In genomic region chr1:204989266-204990058, GRCh38 we compare ENCODE assay signal across 8 cellular contexts. TPM values are rescaled to one million over a fixed set of nuclear protein-coding genes. Genes with fewer than 3 reads are reported as not detected.
A peak's percentile ranks its signal among the peaks of the same experiment; 100 is the strongest.
DNase-seq lines count a peak whose midpoint lies in the region; ATAC-seq lines count a peak whose summit lies in the region.

No MANE protein-coding gene starts in this region.

- no peaks in the 10 kb centered on the region for H3K9me3 ChIP-seq in CD4-positive, alpha-beta memory T cell (ENCODE audit: control insufficient read depth in 1 of 2, low read length in 2 of 2)

- CTCF ChIA-PET in CD4-positive, alpha-beta memory T cell (lab: Charles Lee; ENCODE audit: partially characterized antibody) = interaction anchor here (0.6 to 3.9 kb wide), 7 partner anchors 10 to 535 kb away, joined by 3 to 21 read pairs (median 5); no protein-coding TSS in a partner anchor
- CTCF ChIA-PET in activated CD4-positive, alpha-beta memory T cell treated with anti-CD3 and anti-CD28 coated beads for 36 hours (lab: Charles Lee) = interaction anchor here (0.6 to 8.2 kb wide), 24 partner anchors 10 to 535 kb away, joined by 3 to 107 read pairs (median 4); no protein-coding TSS in a partner anchor

- H3K36me3 ChIP-seq in CD4-positive, alpha-beta memory T cell (ENCODE audit: insufficient read depth, low read length) = no peaks in the 10 kb centered on the region

- no peak overlapping the region for H3K27ac ChIP-seq in CD4-positive, alpha-beta memory T cell (ENCODE audit: low read depth, low read length)

- POLR2A ChIA-PET in CD4-positive, alpha-beta memory T cell (lab: Charles Lee; ENCODE audit: partially characterized antibody) = interaction anchor here (1.3 kb wide), 1 partner anchor 72 kb away, joined by 4 read pairs; no protein-coding TSS in a partner anchor
- POLR2A ChIA-PET in activated CD4-positive, alpha-beta memory T cell treated with anti-CD3 and anti-CD28 coated beads for 36 hours (lab: Charles Lee) = no interaction called here

- H3K27me3 ChIP-seq in CD4-positive, alpha-beta memory T cell (ENCODE audit: insufficient read depth, low read length) = no peaks in the 10 kb centered on the region

- peaks cover 0 to 14% of the 10 kb centered on the region in 2 donors for H3K27me3 Mint-ChIP-seq in CD4-positive, alpha-beta memory T cell
- peaks cover 2% of the 10 kb centered on the region for H3K27me3 Mint-ChIP-seq in activated CD4-positive, alpha-beta memory T cell treated with anti-CD3 and anti-CD28 coated beads for 36 hours
- peaks cover 25 to 83% of the 10 kb centered on the region in 2 donors for H3K27me3 Mint-ChIP-seq in effector memory CD8-positive, alpha-beta T cell

- no peaks in the 10 kb centered on the region for H3K4me1 ChIP-seq in CD4-positive, alpha-beta memory T cell (ENCODE audit: insufficient read depth, low read length)

- peaks cover 2 to 8% (median 6%) of the 10 kb centered on the region in 4 donors for H3K4me1 Mint-ChIP-seq in CD4-positive, alpha-beta memory T cell
- peaks cover 7% of the 10 kb centered on the region for H3K4me1 Mint-ChIP-seq in activated CD4-positive, alpha-beta memory T cell treated with anti-CD3 and anti-CD28 coated beads for 36 hours (ENCODE audit: low read depth)
- H3K4me1 Mint-ChIP-seq in effector memory CD8-positive, alpha-beta T cell (ENCODE audit: low read depth in 2 of 2) = peaks cover 7 to 12% of the 10 kb centered on the region in 2 donors

- no peaks in the 10 kb centered on the region for H3K36me3 Mint-ChIP-seq in CD4-positive, alpha-beta memory T cell
- no peaks in the 10 kb centered on the region for H3K36me3 Mint-ChIP-seq in activated CD4-positive, alpha-beta memory T cell treated with anti-CD3 and anti-CD28 coated beads for 36 hours
- H3K36me3 Mint-ChIP-seq in effector memory CD8-positive, alpha-beta T cell (ENCODE audit: insufficient read depth) = no peaks in the 10 kb centered on the region

- H3K4me3 Mint-ChIP-seq in CD4-positive, alpha-beta memory T cell = no peak overlapping the region
- no peak overlapping the region for H3K4me3 Mint-ChIP-seq in activated CD4-positive, alpha-beta memory T cell treated with anti-CD3 and anti-CD28 coated beads for 36 hours
- no peak overlapping the region for H3K4me3 Mint-ChIP-seq in effector memory CD8-positive, alpha-beta T cell

- DNase-seq in CD4-positive, alpha-beta memory T cell = peak in 4 of 5 donors; percentile 19 to 37 (median 24)
- DNase-seq in HK-2 (ENCODE audit: unreplicated experiment) (peak; percentile 84), NCI-H748 treated with DMSO at 0.1 percent for 48 hours (lab: John Stamatoyannopoulos, UW) (peak; percentile 1), lung microvascular endothelial cell (ENCODE audit: low read depth in 2 of 2) (peak; percentile 75 to 83), NK-92 (lab: John Stamatoyannopoulos, UW; ENCODE audit: unreplicated experiment) (no peak)
- DNase-seq in activated CD4-positive, alpha-beta memory T cell treated with anti-CD3 and anti-CD28 coated beads for 36 hours = peak; percentile 75
- peak; percentile 22 to 35 (median 23) for DNase-seq in effector memory CD8-positive, alpha-beta T cell
- DNase-seq in stimulated activated CD8-positive, alpha-beta memory T cell treated with anti-CD3 and anti-CD28 coated beads, Interleukin-15, amount 100 ng/mL, for 24 hours (ENCODE audit: low read depth) = peak; percentile 26

- no peaks in the 10 kb centered on the region for H3K9me3 Mint-ChIP-seq in CD4-positive, alpha-beta memory T cell
- no peaks in the 10 kb centered on the region for H3K9me3 Mint-ChIP-seq in activated CD4-positive, alpha-beta memory T cell treated with anti-CD3 and anti-CD28 coated beads for 36 hours
- H3K9me3 Mint-ChIP-seq in effector memory CD8-positive, alpha-beta T cell = no peaks in the 10 kb centered on the region

- peak; percentile 63 for ATAC-seq in effector memory CD8-positive, alpha-beta T cell (replicated peaks)

- no peak overlapping the region for H3K4me3 ChIP-seq in CD4-positive, alpha-beta memory T cell (ENCODE audit: low read length in 2 of 2)

- no peak overlapping the region for H3K27ac Mint-ChIP-seq in CD4-positive, alpha-beta memory T cell
- H3K27ac Mint-ChIP-seq in activated CD4-positive, alpha-beta memory T cell treated with anti-CD3 and anti-CD28 coated beads for 36 hours = no peak overlapping the region
- no peak overlapping the region for H3K27ac Mint-ChIP-seq in effector memory CD8-positive, alpha-beta T cell

- intact Hi-C loops in CD4-positive, alpha-beta memory T cell (cut with micrococcal nuclease) = loop anchor here (1.0 kb wide), 2 partner anchors 72 to 267 kb away; no protein-coding TSS in a partner anchor
- intact Hi-C loops in activated CD4-positive, alpha-beta memory T cell treated with anti-CD3 and anti-CD28 coated beads for 36 hours (cut with micrococcal nuclease) = loop anchor here (1.0 to 5.0 kb wide), 3 partner anchors 72 to 268 kb away; no protein-coding TSS in a partner anchor

RNA-seq across cellular contexts. Expression of gene CNTN2, which starts 53.5 kb away (rescaled TPM):
- not detected for total RNA-seq in CD4-positive, alpha-beta memory T cell
- polyA plus RNA-seq in CD4-positive, alpha-beta memory T cell = not detected
- not detected for total RNA-seq in activated CD4-positive, alpha-beta memory T cell treated with anti-CD3 and anti-CD28 coated beads for 36 hours
- not detected in 2 replicates for total RNA-seq in lung microvascular endothelial cell
